ENCODE assay signal across 2 cellular contexts in the genomic region with DNA sequence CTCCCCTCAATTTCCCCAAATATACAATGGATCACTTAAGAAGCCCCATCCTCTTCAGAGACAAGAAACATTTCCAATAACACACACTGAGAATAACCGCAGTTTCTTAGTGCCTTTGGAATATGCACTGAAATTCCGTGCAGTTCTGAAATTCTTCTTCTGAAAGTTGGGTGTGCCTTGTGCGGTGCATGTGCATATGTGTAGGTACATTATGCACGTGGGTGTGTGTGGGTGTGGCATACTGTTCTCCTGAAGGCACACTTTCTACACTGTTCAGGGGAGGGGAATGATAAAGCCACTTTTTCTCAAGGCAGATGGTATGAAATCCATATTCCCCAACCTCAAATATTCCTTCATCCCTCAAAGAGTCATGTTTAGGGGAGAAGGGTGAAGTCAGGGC.
TF ChIP-seq lines count a peak whose summit lies in the region.

No MANE protein-coding gene starts in this region.

TF ChIP-seq in HEK293, 187 proteins besides CTCF, POLR2A, EP300 and RAD21 (continued from another document):
- TF ChIP-seq ZIC2 (tag by site-specific recombination; IDR thresholded peaks at IDR 0.05) (no peak), EGR2 (tag by site-specific recombination; IDR thresholded peaks at IDR 0.05; ENCODE audit: low read depth) (peak; percentile 72; the same call in 1 of the 2 replicates), KLF1 (tag by site-specific recombination; IDR thresholded peaks at IDR 0.05) (peak; percentile 50; the same call in 1 of the 2 replicates), SP3 (tag by site-specific recombination; IDR thresholded peaks at IDR 0.05) (no peak), ZNF677 (tag by site-specific recombination; IDR thresholded peaks at IDR 0.05) (no peak), KLF9 (tag by site-specific recombination; IDR thresholded peaks at IDR 0.05; ENCODE audit: low read depth) (peak; percentile 67)
TF ChIP-seq in HEK293: peak in this region for 4.

TF ChIP-seq in K562, 482 proteins besides CTCF, POLR2A, EP300 and RAD21 (continues in another document):
- TF ChIP-seq FOXA3 (CRISPR knock-in tag; conservative IDR thresholded peaks at IDR 0.05 in 1 of 2, IDR thresholded peaks at IDR 0.05 in 1 of 2) (no peak), PRPF4 (IDR thresholded peaks at IDR 0.05; ENCODE audit: insufficient read depth, low read depth, low read length, poor library complexity, severe bottlenecking) (no peak), FIP1L1 (IDR thresholded peaks at IDR 0.05; ENCODE audit: low read depth, low read length, poor library complexity, severe bottlenecking) (no peak), NRF1 (conservative IDR thresholded peaks at IDR 0.05 in 1 of 2, IDR thresholded peaks at IDR 0.05 in 1 of 2) (no peak), ZNF644 (tag; IDR thresholded peaks at IDR 0.05; ENCODE audit: low read depth) (no peak), EGR1 (conservative IDR thresholded peaks at IDR 0.05) (peak; percentile 84), MAFG (tag; conservative IDR thresholded peaks at IDR 0.05) (no peak), SIN3A (IDR thresholded peaks at IDR 0.05; ENCODE audit: borderline replicate concordance in 2 of 2, control insufficient read depth in 1 of 2, low read depth in 2 of 2, low read length in 2 of 2) (peak in 1 of 2 experiments; percentile 38; a peak in 1 of 4 replicates), BRF1 (IDR thresholded peaks at IDR 0.05; ENCODE audit: borderline replicate concordance, extremely low read depth, insufficient read length) (no peak), STAT5B (CRISPR knock-in tag; IDR thresholded peaks at IDR 0.05) (no peak), FOXJ3 (CRISPR knock-in tag; IDR thresholded peaks at IDR 0.05) (no peak), ZC3H8 (IDR thresholded peaks at IDR 0.05) (no peak), FOXP1 (CRISPR knock-in tag; IDR thresholded peaks at IDR 0.05) (no peak), L3MBTL2 (IDR thresholded peaks at IDR 0.05) (0 out of 2 replicates have a peak, but pooled peaks have one; percentile 9), C11orf30 (IDR thresholded peaks at IDR 0.05; ENCODE audit: low read depth) (no peak), MTA2 (IDR thresholded peaks at IDR 0.05; ENCODE audit: low read depth) (no peak), SP1 (CRISPR knock-in tag; IDR thresholded peaks at IDR 0.05) (no peak), ZNF174 (CRISPR knock-in tag; IDR thresholded peaks at IDR 0.05) (no peak), SIN3B (IDR thresholded peaks at IDR 0.05; ENCODE audit: low read depth) (no peak), BMI1 (IDR thresholded peaks at IDR 0.05; ENCODE audit: low read length) (no peak), STAT5A (IDR thresholded peaks at IDR 0.05; ENCODE audit: borderline replicate concordance, low read length) (no peak), NCOA2 (IDR thresholded peaks at IDR 0.05; ENCODE audit: partially characterized antibody in 2 of 2) (no peak), POLR2G (IDR thresholded peaks at IDR 0.05; ENCODE audit: low read depth, low read length) (no peak), DDX20 (tag; IDR thresholded peaks at IDR 0.05; ENCODE audit: low read depth) (no peak), TBP (optimal IDR thresholded peaks at IDR 0.05; ENCODE audit: low read depth, low read length) (no peak)
- TF ChIP-seq, protein P1, sequence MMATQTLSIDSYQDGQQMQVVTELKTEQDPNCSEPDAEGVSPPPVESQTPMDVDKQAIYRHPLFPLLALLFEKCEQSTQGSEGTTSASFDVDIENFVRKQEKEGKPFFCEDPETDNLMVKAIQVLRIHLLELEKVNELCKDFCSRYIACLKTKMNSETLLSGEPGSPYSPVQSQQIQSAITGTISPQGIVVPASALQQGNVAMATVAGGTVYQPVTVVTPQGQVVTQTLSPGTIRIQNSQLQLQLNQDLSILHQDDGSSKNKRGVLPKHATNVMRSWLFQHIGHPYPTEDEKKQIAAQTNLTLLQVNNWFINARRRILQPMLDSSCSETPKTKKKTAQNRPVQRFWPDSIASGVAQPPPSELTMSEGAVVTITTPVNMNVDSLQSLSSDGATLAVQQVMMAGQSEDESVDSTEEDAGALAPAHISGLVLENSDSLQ (IDR thresholded peaks at IDR 0.05), result no peak
- TF ChIP-seq, protein P2, sequence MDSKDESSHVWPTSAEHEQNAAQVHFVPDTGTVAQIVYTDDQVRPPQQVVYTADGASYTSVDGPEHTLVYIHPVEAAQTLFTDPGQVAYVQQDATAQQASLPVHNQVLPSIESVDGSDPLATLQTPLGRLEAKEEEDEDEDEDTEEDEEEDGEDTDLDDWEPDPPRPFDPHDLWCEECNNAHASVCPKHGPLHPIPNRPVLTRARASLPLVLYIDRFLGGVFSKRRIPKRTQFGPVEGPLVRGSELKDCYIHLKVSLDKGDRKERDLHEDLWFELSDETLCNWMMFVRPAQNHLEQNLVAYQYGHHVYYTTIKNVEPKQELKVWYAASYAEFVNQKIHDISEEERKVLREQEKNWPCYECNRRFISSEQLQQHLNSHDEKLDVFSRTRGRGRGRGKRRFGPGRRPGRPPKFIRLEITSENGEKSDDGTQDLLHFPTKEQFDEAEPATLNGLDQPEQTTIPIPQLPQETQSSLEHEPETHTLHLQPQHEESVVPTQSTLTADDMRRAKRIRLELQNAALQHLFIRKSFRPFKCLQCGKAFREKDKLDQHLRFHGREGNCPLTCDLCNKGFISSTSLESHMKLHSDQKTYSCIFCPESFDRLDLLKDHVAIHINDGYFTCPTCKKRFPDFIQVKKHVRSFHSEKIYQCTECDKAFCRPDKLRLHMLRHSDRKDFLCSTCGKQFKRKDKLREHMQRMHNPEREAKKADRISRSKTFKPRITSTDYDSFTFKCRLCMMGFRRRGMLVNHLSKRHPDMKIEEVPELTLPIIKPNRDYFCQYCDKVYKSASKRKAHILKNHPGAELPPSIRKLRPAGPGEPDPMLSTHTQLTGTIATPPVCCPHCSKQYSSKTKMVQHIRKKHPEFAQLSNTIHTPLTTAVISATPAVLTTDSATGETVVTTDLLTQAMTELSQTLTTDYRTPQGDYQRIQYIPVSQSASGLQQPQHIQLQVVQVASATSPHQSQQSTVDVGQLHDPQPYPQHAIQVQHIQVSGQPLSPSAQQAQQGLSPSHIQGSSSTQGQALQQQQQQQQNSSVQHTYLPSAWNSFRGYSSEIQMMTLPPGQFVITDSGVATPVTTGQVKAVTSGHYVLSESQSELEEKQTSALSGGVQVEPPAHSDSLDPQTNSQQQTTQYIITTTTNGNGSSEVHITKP (IDR thresholded peaks at IDR 0.05; ENCODE audit: partially characterized antibody), result no peak
- TF ChIP-seq, protein P3, sequence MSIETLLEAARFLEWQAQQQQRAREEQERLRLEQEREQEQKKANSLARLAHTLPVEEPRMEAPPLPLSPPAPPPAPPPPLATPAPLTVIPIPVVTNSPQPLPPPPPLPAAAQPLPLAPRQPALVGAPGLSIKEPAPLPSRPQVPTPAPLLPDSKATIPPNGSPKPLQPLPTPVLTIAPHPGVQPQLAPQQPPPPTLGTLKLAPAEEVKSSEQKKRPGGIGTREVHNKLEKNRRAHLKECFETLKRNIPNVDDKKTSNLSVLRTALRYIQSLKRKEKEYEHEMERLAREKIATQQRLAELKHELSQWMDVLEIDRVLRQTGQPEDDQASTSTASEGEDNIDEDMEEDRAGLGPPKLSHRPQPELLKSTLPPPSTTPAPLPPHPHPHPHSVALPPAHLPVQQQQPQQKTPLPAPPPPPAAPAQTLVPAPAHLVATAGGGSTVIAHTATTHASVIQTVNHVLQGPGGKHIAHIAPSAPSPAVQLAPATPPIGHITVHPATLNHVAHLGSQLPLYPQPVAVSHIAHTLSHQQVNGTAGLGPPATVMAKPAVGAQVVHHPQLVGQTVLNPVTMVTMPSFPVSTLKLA (conservative IDR thresholded peaks at IDR 0.05), result peak; percentile 43 to 74
- TF ChIP-seq, protein P4, sequence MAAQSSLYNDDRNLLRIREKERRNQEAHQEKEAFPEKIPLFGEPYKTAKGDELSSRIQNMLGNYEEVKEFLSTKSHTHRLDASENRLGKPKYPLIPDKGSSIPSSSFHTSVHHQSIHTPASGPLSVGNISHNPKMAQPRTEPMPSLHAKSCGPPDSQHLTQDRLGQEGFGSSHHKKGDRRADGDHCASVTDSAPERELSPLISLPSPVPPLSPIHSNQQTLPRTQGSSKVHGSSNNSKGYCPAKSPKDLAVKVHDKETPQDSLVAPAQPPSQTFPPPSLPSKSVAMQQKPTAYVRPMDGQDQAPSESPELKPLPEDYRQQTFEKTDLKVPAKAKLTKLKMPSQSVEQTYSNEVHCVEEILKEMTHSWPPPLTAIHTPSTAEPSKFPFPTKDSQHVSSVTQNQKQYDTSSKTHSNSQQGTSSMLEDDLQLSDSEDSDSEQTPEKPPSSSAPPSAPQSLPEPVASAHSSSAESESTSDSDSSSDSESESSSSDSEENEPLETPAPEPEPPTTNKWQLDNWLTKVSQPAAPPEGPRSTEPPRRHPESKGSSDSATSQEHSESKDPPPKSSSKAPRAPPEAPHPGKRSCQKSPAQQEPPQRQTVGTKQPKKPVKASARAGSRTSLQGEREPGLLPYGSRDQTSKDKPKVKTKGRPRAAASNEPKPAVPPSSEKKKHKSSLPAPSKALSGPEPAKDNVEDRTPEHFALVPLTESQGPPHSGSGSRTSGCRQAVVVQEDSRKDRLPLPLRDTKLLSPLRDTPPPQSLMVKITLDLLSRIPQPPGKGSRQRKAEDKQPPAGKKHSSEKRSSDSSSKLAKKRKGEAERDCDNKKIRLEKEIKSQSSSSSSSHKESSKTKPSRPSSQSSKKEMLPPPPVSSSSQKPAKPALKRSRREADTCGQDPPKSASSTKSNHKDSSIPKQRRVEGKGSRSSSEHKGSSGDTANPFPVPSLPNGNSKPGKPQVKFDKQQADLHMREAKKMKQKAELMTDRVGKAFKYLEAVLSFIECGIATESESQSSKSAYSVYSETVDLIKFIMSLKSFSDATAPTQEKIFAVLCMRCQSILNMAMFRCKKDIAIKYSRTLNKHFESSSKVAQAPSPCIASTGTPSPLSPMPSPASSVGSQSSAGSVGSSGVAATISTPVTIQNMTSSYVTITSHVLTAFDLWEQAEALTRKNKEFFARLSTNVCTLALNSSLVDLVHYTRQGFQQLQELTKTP (IDR thresholded peaks at IDR 0.05; ENCODE audit: low read depth in 1 of 2, partially characterized antibody in 2 of 2), result no peak
- TF ChIP-seq, protein P5, sequence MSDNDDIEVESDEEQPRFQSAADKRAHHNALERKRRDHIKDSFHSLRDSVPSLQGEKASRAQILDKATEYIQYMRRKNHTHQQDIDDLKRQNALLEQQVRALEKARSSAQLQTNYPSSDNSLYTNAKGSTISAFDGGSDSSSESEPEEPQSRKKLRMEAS (CRISPR knock-in tag; IDR thresholded peaks at IDR 0.05), result peak; percentile 77; the same call in 1 of the 2 replicates
- TF ChIP-seq, protein P6, sequence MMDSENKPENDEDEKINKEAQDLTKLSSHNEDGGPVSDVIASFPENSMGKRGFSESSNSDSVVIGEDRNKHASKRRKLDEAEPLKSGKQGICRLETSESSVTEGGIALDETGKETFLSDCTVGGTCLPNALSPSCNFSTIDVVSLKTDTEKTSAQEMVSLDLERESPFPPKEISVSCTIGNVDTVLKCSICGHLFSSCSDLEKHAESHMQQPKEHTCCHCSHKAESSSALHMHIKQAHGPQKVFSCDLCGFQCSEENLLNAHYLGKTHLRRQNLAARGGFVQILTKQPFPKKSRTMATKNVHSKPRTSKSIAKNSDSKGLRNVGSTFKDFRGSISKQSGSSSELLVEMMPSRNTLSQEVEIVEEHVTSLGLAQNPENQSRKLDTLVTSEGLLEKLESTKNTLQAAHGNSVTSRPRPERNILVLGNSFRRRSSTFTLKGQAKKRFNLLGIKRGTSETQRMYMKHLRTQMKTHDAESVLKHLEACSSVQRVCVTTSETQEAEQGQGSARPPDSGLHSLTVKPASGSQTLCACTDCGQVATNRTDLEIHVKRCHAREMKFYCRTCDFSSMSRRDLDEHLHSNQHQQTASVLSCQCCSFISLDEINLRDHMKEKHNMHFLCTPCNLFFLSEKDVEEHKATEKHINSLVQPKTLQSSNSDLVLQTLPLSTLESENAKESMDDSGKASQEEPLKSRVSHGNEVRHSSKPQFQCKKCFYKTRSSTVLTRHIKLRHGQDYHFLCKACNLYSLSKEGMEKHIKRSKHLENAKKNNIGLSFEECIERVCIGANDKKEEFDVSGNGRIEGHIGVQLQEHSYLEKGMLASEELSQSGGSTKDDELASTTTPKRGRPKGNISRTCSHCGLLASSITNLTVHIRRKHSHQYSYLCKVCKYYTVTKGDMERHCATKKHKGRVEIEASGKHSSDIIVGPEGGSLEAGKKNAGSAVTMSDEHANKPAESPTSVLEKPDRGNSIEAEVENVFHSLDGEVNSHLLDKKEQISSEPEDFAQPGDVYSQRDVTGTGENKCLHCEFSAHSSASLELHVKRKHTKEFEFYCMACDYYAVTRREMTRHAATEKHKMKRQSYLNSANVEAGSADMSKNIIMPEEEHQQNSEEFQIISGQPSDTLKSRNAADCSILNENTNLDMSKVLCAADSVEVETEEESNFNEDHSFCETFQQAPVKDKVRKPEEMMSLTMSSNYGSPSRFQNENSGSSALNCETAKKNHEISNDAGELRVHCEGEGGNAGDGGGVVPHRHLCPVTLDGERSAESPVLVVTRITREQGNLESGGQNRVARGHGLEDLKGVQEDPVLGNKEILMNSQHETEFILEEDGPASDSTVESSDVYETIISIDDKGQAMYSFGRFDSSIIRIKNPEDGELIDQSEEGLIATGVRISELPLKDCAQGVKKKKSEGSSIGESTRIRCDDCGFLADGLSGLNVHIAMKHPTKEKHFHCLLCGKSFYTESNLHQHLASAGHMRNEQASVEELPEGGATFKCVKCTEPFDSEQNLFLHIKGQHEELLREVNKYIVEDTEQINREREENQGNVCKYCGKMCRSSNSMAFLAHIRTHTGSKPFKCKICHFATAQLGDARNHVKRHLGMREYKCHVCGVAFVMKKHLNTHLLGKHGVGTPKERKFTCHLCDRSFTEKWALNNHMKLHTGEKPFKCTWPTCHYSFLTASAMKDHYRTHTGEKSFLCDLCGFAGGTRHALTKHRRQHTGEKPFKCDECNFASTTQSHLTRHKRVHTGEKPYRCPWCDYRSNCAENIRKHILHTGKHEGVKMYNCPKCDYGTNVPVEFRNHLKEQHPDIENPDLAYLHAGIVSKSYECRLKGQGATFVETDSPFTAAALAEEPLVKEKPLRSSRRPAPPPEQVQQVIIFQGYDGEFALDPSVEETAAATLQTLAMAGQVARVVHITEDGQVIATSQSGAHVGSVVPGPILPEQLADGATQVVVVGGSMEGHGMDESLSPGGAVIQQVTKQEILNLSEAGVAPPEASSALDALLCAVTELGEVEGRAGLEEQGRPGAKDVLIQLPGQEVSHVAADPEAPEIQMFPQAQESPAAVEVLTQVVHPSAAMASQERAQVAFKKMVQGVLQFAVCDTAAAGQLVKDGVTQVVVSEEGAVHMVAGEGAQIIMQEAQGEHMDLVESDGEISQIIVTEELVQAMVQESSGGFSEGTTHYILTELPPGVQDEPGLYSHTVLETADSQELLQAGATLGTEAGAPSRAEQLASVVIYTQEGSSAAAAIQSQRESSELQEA (IDR thresholded peaks at IDR 0.05; ENCODE audit: low read depth), result no peak
- TF ChIP-seq, protein P7, sequence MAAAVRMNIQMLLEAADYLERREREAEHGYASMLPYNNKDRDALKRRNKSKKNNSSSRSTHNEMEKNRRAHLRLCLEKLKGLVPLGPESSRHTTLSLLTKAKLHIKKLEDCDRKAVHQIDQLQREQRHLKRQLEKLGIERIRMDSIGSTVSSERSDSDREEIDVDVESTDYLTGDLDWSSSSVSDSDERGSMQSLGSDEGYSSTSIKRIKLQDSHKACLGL (CRISPR knock-in tag; IDR thresholded peaks at IDR 0.05; ENCODE audit: borderline replicate concordance, poor library complexity, severe bottlenecking), result no peak
- TF ChIP-seq, protein P8, sequence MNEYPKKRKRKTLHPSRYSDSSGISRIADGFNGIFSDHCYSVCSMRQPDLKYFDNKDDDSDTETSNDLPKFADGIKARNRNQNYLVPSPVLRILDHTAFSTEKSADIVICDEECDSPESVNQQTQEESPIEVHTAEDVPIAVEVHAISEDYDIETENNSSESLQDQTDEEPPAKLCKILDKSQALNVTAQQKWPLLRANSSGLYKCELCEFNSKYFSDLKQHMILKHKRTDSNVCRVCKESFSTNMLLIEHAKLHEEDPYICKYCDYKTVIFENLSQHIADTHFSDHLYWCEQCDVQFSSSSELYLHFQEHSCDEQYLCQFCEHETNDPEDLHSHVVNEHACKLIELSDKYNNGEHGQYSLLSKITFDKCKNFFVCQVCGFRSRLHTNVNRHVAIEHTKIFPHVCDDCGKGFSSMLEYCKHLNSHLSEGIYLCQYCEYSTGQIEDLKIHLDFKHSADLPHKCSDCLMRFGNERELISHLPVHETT (CRISPR knock-in tag; conservative IDR thresholded peaks at IDR 0.05 in 1 of 2, IDR thresholded peaks at IDR 0.05 in 1 of 2), result no peak
